ENCODE assay signal across 8 cellular contexts in genomic region chr19:41373993-41374392, GRCh38. TPM values are rescaled to one million over a fixed set of nuclear protein-coding genes. Genes with fewer than 3 reads are reported as not detected.
A peak's percentile ranks its signal among the peaks of the same experiment; 100 is the strongest.
DNase-seq lines count a peak whose midpoint lies in the region; ATAC-seq and TF ChIP-seq lines count a peak whose summit lies in the region.

No MANE protein-coding gene starts in this region.

- TF ChIP-seq CTCF in adrenal gland (IDR thresholded peaks at IDR 0.05) (no peak), right atrium auricular region (IDR thresholded peaks at IDR 0.05) (no peak), thyroid gland (IDR thresholded peaks at IDR 0.05) (no peak)

- H3K27ac ChIP-seq in adrenal gland (peak overlapping the region in 2 of 5 donors; percentile 37 to 43), right atrium auricular region (peak overlapping the region in 1 of 2 donors; percentile 15), thyroid gland (peak overlapping the region in 2 of 3 donors; percentile 7 to 46)

- H3K36me3 Mint-ChIP-seq in T-helper 17 cell (ENCODE audit: low read depth) = peaks cover 2% of the 10 kb centered on the region

- no peaks in the 10 kb centered on the region for H3K36me3 ChIP-seq in adrenal gland (replicated peaks in 1 of 2)
- H3K36me3 ChIP-seq in right atrium auricular region = no peaks in the 10 kb centered on the region
- H3K36me3 ChIP-seq in thyroid gland = no peaks in the 10 kb centered on the region

- TF ChIP-seq POLR2A in adrenal gland (IDR thresholded peaks at IDR 0.05) = no peak
- TF ChIP-seq POLR2A in thyroid gland (IDR thresholded peaks at IDR 0.05) = no peak

- H3K9me3 ChIP-seq in adrenal gland (replicated peaks in 1 of 3) = no peaks in the 10 kb centered on the region
- H3K9me3 ChIP-seq in right atrium auricular region = no peaks in the 10 kb centered on the region
- no peaks in the 10 kb centered on the region for H3K9me3 ChIP-seq in thyroid gland
- no peaks in the 10 kb centered on the region for H3K9me3 ChIP-seq in T-helper 17 cell (ENCODE audit: control insufficient read depth, low read length, poor library complexity, severe bottlenecking)

- peaks cover 14% of the 10 kb centered on the region for H3K4me1 Mint-ChIP-seq in T-helper 17 cell

- intact Hi-C loops in adrenal gland (cut with DNase I) = loop anchor here in 1 of 2 donors (10.0 kb wide), 1 partner anchor 51 kb away; the partner anchor contains the start of gene B3GNT8
- intact Hi-C loops in thyroid gland (cut with DNase I) = no loop called here

- no peak overlapping the region for H3K4me3 ChIP-seq in adrenal gland
- H3K4me3 ChIP-seq in right atrium auricular region = no peak overlapping the region
- H3K4me3 ChIP-seq in thyroid gland (replicated peaks in 1 of 3) = no peak overlapping the region

- H3K27me3 Mint-ChIP-seq in T-helper 17 cell = no peaks in the 10 kb centered on the region

- H3K4me1 ChIP-seq in adrenal gland (replicated peaks in 1 of 2) (peaks cover 10 to 23% of the 10 kb centered on the region in 2 donors), right atrium auricular region (peaks cover 0 to 29% of the 10 kb centered on the region in 2 donors), thyroid gland (peaks cover 18 to 25% of the 10 kb centered on the region in 2 donors)

- WGBS in adrenal gland, 4 donors = 15 to 29% (median 20%) methylated on average over 9 to 12 of the region's 12 CpGs
- WGBS in thyroid gland, 2 donors = 8 to 9% methylated on average over 12 of the region's 12 CpGs

- no peaks in the 10 kb centered on the region for H3K27me3 ChIP-seq in adrenal gland
- H3K27me3 ChIP-seq in right atrium auricular region = no peaks in the 10 kb centered on the region
- H3K27me3 ChIP-seq in thyroid gland = no peaks in the 10 kb centered on the region

- no peak overlapping the region for H3K27ac Mint-ChIP-seq in T-helper 17 cell

- H3K4me3 Mint-ChIP-seq in T-helper 17 cell = no peak overlapping the region

- ATAC-seq in HG03460 (IDR thresholded peaks at IDR 0.05; ENCODE audit: unreplicated experiment) (no peak), T-helper 17 cell (no peak), HG02938 (IDR thresholded peaks at IDR 0.05; ENCODE audit: unreplicated experiment) (no peak), GM18909 (IDR thresholded peaks at IDR 0.05; ENCODE audit: poor library complexity, unreplicated experiment) (no peak)

- peak; percentile 95 for DNase-seq in NCI-H1105 treated with DMSO at 0.1 percent for 48 hours (lab: John Stamatoyannopoulos, UW)
- peak; percentile 76 to 94 (median 89) for DNase-seq in adrenal gland
- DNase-seq in right atrium auricular region (ENCODE audit: low spot score) = peak; percentile 79
- peak; percentile 95 to 96 for DNase-seq in thyroid gland
- no peak for DNase-seq in T-helper 17 cell

RNA-seq across cellular contexts. Expression of gene TMEM91, which starts 2.3 kb away (rescaled TPM):
- 10 to 100 TPM in 2 of 8 donors, 1 to 10 TPM in 6; 2.0 to 13.5 (median 9.6) TPM for total RNA-seq in adrenal gland
- polyA plus RNA-seq in adrenal gland = 10 to 100 TPM in 2 of 3 donors, 1 to 10 TPM in 1; 1.9 to 88.6 (median 30.6) TPM
- total RNA-seq in right atrium auricular region = 1 to 10 TPM; 5.0 to 8.5 TPM
- 10 to 100 TPM in 2 of 4 donors, 1 to 10 TPM in 2; 5.0 to 14.9 (median 9.0) TPM for total RNA-seq in thyroid gland
- 10 to 100 TPM in 1 of 2 donors, 1 to 10 TPM in 1; 6.9 to 35.0 TPM for total RNA-seq in T-helper 17 cell

RNA-seq across cellular contexts. Expression of gene B9D2, which starts 10.0 kb away (rescaled TPM):
- 10 to 100 TPM in 5 of 8 donors, 1 to 10 TPM in 3; 7.5 to 16.8 (median 12.4) TPM for total RNA-seq in adrenal gland
- polyA plus RNA-seq in adrenal gland = 10 to 100 TPM in 1 of 3 donors, 1 to 10 TPM in 2; 2.7 to 14.4 (median 8.9) TPM
- total RNA-seq in right atrium auricular region = 1 to 10 TPM; 1.9 to 3.8 TPM
- total RNA-seq in thyroid gland = 10 to 100 TPM in 2 of 4 donors, 1 to 10 TPM in 2; 5.9 to 12.5 (median 9.9) TPM
- total RNA-seq in T-helper 17 cell = 10 to 100 TPM; 37.1 to 41.4 TPM

RNA-seq across cellular contexts. Expression of gene TGFB1, which starts 20.3 kb away (rescaled TPM):
- 10 to 100 TPM; 17.4 to 75.9 (median 42.2) TPM for total RNA-seq in adrenal gland
- polyA plus RNA-seq in adrenal gland = 10 to 100 TPM in 2 of 3 donors, 1 to 10 TPM in 1; 8.7 to 37.9 (median 17.1) TPM
- 10 to 100 TPM; 17.6 to 33.7 TPM for total RNA-seq in right atrium auricular region
- total RNA-seq in thyroid gland = 10 to 100 TPM in 3 of 4 donors, 1 to 10 TPM in 1; 9.6 to 13.7 (median 11.0) TPM
- 100 to 1,000 TPM; 408 to 431 TPM for total RNA-seq in T-helper 17 cell

RNA-seq across cellular contexts. Expression of gene EXOSC5, which starts 23.2 kb away (rescaled TPM):
- total RNA-seq in adrenal gland = 10 to 100 TPM; 18.8 to 73.7 (median 28.9) TPM
- polyA plus RNA-seq in adrenal gland = 10 to 100 TPM in 2 of 3 donors, 1 to 10 TPM in 1; 4.2 to 38.7 (median 18.4) TPM
- total RNA-seq in right atrium auricular region = 1 to 10 TPM; 8.5 to 9.0 TPM
- total RNA-seq in thyroid gland = 10 to 100 TPM; 11.8 to 20.7 (median 14.2) TPM
- 10 to 100 TPM; 12.0 to 13.0 TPM for total RNA-seq in T-helper 17 cell

RNA-seq across cellular contexts. Expression of gene BCKDHA, which starts 23.6 kb away (rescaled TPM):
- total RNA-seq in adrenal gland (100 to 1,000 TPM in 5 of 8 donors, 10 to 100 TPM in 3; 51.8 to 294 (median 116) TPM), right atrium auricular region (10 to 100 TPM; 65.2 to 77.6 TPM), thyroid gland (10 to 100 TPM; 57.4 to 90.9 (median 85.6) TPM), T-helper 17 cell (10 to 100 TPM; 13.2 to 14.7 TPM)
- polyA plus RNA-seq in adrenal gland = 10 to 100 TPM; 17.6 to 44.3 (median 30.4) TPM

Comparison
In these comparisons a context has a peak if more than half of its experiments do, and no peak if none do; other contexts are left out.
1. DNase-seq: peak in NCI-H1105 treated with DMSO at 0.1 percent for 48 hours (single experiment), adrenal gland (7 of 7), right atrium auricular region (single experiment) and thyroid gland (2 of 2); none in T-helper 17 cell (0 of 3).
2. RNA of gene TGFB1, which starts 20.3 kb away (total RNA-seq): 408 to 431 TPM in T-helper 17 cell; 17.4 to 75.9 TPM in adrenal gland, 17.6 to 33.7 TPM in right atrium auricular region and 9.6 to 13.7 TPM in thyroid gland; every median in the first group is over 4 times any median in the second.